ENCODE assay signal across 2 cellular contexts in genomic region chr1:70504821-70505193, GRCh38.
TF ChIP-seq lines count a peak whose summit lies in the region.

No MANE protein-coding gene starts in this region.

TF ChIP-seq in IMR-90, 13 proteins besides CTCF, POLR2A, EP300 and RAD21 (continued from another document):
- no peak for TF ChIP-seq ELK1 (IDR thresholded peaks at IDR 0.05; ENCODE audit: borderline replicate concordance, low read depth, low read length)
- no peak for TF ChIP-seq SMC3 (IDR thresholded peaks at IDR 0.05; ENCODE audit: low read depth, low read length)

TF ChIP-seq in GM23338, 12 proteins besides CTCF, POLR2A, EP300 and RAD21 (continued from another document):
- no peak for TF ChIP-seq ZNF462 (CRISPR knock-in tag; IDR thresholded peaks at IDR 0.05)
